Comparison of ENCODE assay signal across 21 cellular contexts in genomic region chr14:104427126-104427851, GRCh38.
A peak's percentile ranks its signal among the peaks of the same experiment; 100 is the strongest.
DNase-seq lines count a peak whose midpoint lies in the region; ATAC-seq and TF ChIP-seq lines count a peak whose summit lies in the region.
"Had no signal": no experiment of that assay in that cellular context is flagged by ENCODE, and none has a peak within 500 bp of the region (broad histone marks: within the 10 kb centered on the region; RNA-seq: fewer than 3 reads in every experiment).

No MANE protein-coding gene starts in this region.

- H3K36me3 ChIP-seq in BLaER1 treated with 17β-estradiol and CSF1 and Interleukin-3, amounts not matched to agents 10 nM and 100 nM, result no peaks in the 10 kb centered on the region
- H3K36me3 ChIP-seq: thyroid gland had no signal

- H3K27ac Mint-ChIP-seq in activated CD4-positive, alpha-beta T cell treated with anti-CD3 and anti-CD28 coated beads, Interleukin-2, amount 10 ng/mL, durations not matched to agents 7 days and 5 days, result no peak overlapping the region
- H3K27ac Mint-ChIP-seq: activated naive CD8-positive, alpha-beta T cell; activated T-helper 2 cell treated with anti-CD3 and anti-CD28 coated beads, Interferon-gamma antibody, Interleukin-2, Interleukin-4, amounts not matched to agents 10 μg/mL and 5 μg/mL and 100 μg/mL, durations not matched to agents 14 hours and 24 hours and 36 hours; T-helper 1 cell treated with Interleukin-12 subunit alpha and Interleukin-12 subunit beta and Interleukin-4 antibody, amounts not matched to agents 30 μg/mL and 1 μg/mL, for 36 hours had no signal

- H3K36me3 Mint-ChIP-seq in activated CD4-positive, alpha-beta T cell treated with anti-CD3 and anti-CD28 coated beads, Interleukin-2, amount 10 ng/mL, durations not matched to agents 7 days and 5 days (ENCODE audit: low read depth), result no peaks in the 10 kb centered on the region
- H3K36me3 Mint-ChIP-seq: activated naive CD8-positive, alpha-beta T cell had no signal

- CTCF ChIA-PET in activated CD4-positive, alpha-beta T cell treated with anti-CD3 and anti-CD28 coated beads, Interleukin-2, amount 10 ng/mL, durations not matched to agents 7 days and 5 days (lab: Charles Lee), result no interaction called here

- no peak overlapping the region for H3K4me3 ChIP-seq in BLaER1 treated with 17β-estradiol and CSF1 and Interleukin-3, amounts not matched to agents 10 nM and 100 nM
- no peak overlapping the region for H3K4me3 ChIP-seq in coronary artery
- H3K4me3 ChIP-seq: thyroid gland had no signal

- H3K9me3 ChIP-seq in BLaER1 treated with 17β-estradiol and CSF1 and Interleukin-3, amounts not matched to agents 10 nM and 100 nM (replicated peaks in 1 of 11), result no peaks in the 10 kb centered on the region
- H3K9me3 ChIP-seq: thyroid gland had no signal

- H3K27me3 Mint-ChIP-seq in activated CD4-positive, alpha-beta T cell treated with anti-CD3 and anti-CD28 coated beads, Interleukin-2, amount 10 ng/mL, durations not matched to agents 7 days and 5 days, result no peaks in the 10 kb centered on the region
- H3K27me3 Mint-ChIP-seq: activated naive CD8-positive, alpha-beta T cell had no signal

- DNase-seq in activated CD4-positive, alpha-beta T cell treated with anti-CD3 and anti-CD28 coated beads, Interleukin-2, amount 10 ng/mL, durations not matched to agents 7 days and 5 days, result peak; percentile 4
- no peak for DNase-seq in activated CD4-positive, alpha-beta T cell treated with anti-CD3 and anti-CD28 coated beads, Interleukin-2, amount 50 U/mL, for 1 hour
- DNase-seq in coronary artery (ENCODE audit: low spot score) (peak; percentile 62), omental fat pad (ENCODE audit: low spot score) (peak; percentile 19), DMS 273 (lab: John Stamatoyannopoulos, UW; ENCODE audit: unreplicated experiment) (no peak)
- DNase-seq: AML-193; anterior cingulate cortex; cortex of kidney; foreskin keratinocyte; NCI-H1930; NCI-H526; stimulated activated naive CD4-positive, alpha-beta T cell treated with Interleukin-2 at 50 U/mL for 16 hours; thyroid gland had no signal

- ATAC-seq in omental fat pad (ENCODE audit: low FRiP score), result no peak
- no peak for ATAC-seq in HG02623 (IDR thresholded peaks at IDR 0.05; ENCODE audit: unreplicated experiment)
- no peak for ATAC-seq in HG03025 (IDR thresholded peaks at IDR 0.05; ENCODE audit: low FRiP score, unreplicated experiment)
- ATAC-seq: esophagus mucosa, foreskin keratinocyte, left colon had no signal

- POLR2A ChIA-PET in activated CD4-positive, alpha-beta T cell treated with anti-CD3 and anti-CD28 coated beads, Interleukin-2, amount 10 ng/mL, durations not matched to agents 7 days and 5 days (lab: Charles Lee), result no interaction called here

- no peaks in the 10 kb centered on the region for H3K9me3 Mint-ChIP-seq in activated CD4-positive, alpha-beta T cell treated with anti-CD3 and anti-CD28 coated beads, Interleukin-2, amount 10 ng/mL, durations not matched to agents 7 days and 5 days
- H3K9me3 Mint-ChIP-seq: activated T-helper 2 cell treated with anti-CD3 and anti-CD28 coated beads, Interferon-gamma antibody, Interleukin-2, Interleukin-4, amounts not matched to agents 10 μg/mL and 5 μg/mL and 100 μg/mL, durations not matched to agents 14 hours and 24 hours and 36 hours; T-helper 1 cell treated with Interleukin-12 subunit alpha and Interleukin-12 subunit beta and Interleukin-4 antibody, amounts not matched to agents 30 μg/mL and 1 μg/mL, for 36 hours had no signal

- no peak overlapping the region for H3K27ac ChIP-seq in BLaER1 treated with 17β-estradiol and CSF1 and Interleukin-3, amounts not matched to agents 10 nM and 100 nM
- no peak overlapping the region for H3K27ac ChIP-seq in coronary artery
- H3K27ac ChIP-seq: foreskin keratinocyte, thyroid gland had no signal

- H3K4me2 ChIP-seq in BLaER1 treated with 17β-estradiol and CSF1 and Interleukin-3, amounts not matched to agents 10 nM and 100 nM, result peak overlapping the region in 8 of 11 experiments; percentile 17 to 53 (median 32); a peak in 11 of 22 replicates

- H3K9ac ChIP-seq in BLaER1 treated with 17β-estradiol and CSF1 and Interleukin-3, amounts not matched to agents 10 nM and 100 nM, result no peak overlapping the region

- no peak for TF ChIP-seq CTCF in coronary artery (IDR thresholded peaks at IDR 0.05)
- TF ChIP-seq CTCF in omental fat pad (IDR thresholded peaks at IDR 0.05), result no peak

- H3K4me1 Mint-ChIP-seq in activated CD4-positive, alpha-beta T cell treated with anti-CD3 and anti-CD28 coated beads, Interleukin-2, amount 10 ng/mL, durations not matched to agents 7 days and 5 days, result no peaks in the 10 kb centered on the region

- H3K4me1 ChIP-seq in BLaER1 treated with 17β-estradiol and CSF1 and Interleukin-3, amounts not matched to agents 10 nM and 100 nM, result peaks cover 11 to 78% (median 66%) of the 10 kb centered on the region in 10 experiments; a peak in 19 of 20 replicates
- H3K4me1 ChIP-seq: foreskin keratinocyte had no signal

- peaks cover 0 to 1% (median 0%) of the 10 kb centered on the region in 11 experiments; a peak in 1 of 22 replicates for H4K20me1 ChIP-seq in BLaER1 treated with 17β-estradiol and CSF1 and Interleukin-3, amounts not matched to agents 10 nM and 100 nM

- H3K27me3 ChIP-seq in BLaER1 treated with 17β-estradiol and CSF1 and Interleukin-3, amounts not matched to agents 10 nM and 100 nM, result peaks cover 0 to 13% (median 5%) of the 10 kb centered on the region in 11 experiments; a peak in 6 of 22 replicates
- H3K27me3 ChIP-seq: foreskin keratinocyte, thyroid gland had no signal

- no peak overlapping the region for H3K4me3 Mint-ChIP-seq in activated CD4-positive, alpha-beta T cell treated with anti-CD3 and anti-CD28 coated beads, Interleukin-2, amount 10 ng/mL, durations not matched to agents 7 days and 5 days
- H3K4me3 Mint-ChIP-seq: activated naive CD8-positive, alpha-beta T cell; T-helper 1 cell treated with Interleukin-12 subunit alpha and Interleukin-12 subunit beta and Interleukin-4 antibody, amounts not matched to agents 30 μg/mL and 1 μg/mL, for 36 hours had no signal

Comparison
In these comparisons a context has a peak if more than half of its experiments do, and no peak if none do; other contexts are left out.
1. DNase-seq: peak in activated CD4-positive, alpha-beta T cell treated with anti-CD3 and anti-CD28 coated beads, Interleukin-2, amount 10 ng/mL, durations not matched to agents 7 days and 5 days (single experiment), coronary artery (single experiment) and omental fat pad (single experiment); none in activated CD4-positive, alpha-beta T cell treated with anti-CD3 and anti-CD28 coated beads, Interleukin-2, amount 50 U/mL, for 1 hour (single experiment) and DMS 273 (single experiment).